8 cellular contexts compared by ENCODE assay signal in the genomic region with DNA sequence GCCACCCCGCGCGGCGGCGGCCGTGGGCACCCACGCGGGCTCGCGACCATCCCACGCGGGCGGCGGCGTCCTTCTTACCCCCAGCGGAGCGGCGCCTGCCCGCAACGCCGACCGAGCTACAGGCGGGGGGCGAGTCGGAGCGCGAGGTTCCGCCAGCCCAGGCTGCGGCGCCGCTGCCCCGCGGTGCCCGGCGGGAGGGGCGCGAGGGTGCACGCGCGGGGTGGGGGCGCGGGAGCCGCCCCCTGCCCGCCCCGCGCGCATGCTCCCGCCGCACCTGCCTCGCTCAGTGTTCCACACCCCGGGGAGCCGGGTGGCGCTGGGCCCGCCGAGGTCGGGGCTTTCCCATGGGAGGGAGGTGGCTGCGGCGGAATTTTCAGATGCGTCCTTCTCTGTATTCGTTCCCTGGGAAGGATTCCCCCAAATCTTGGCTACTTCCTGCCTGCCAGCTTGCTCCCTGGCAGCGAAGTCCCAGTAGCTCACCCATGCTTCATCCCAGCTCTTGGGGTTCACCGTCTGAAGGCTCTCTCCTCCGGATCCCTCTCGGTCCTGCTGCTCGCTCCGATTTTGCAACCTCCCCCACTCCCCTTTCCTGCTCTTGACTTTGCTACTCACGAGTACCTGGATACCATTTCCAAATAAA. TPM values are rescaled to one million over a fixed set of nuclear protein-coding genes. Genes with fewer than 3 reads are reported as not detected.
A peak's percentile ranks its signal among the peaks of the same experiment; 100 is the strongest.
DNase-seq lines count a peak whose midpoint lies in the region; ATAC-seq and TF ChIP-seq lines count a peak whose summit lies in the region.

A gene (minus strand): TSS at position 189 of the 640 bp plus-strand sequence. CDS start 103,286 bp downstream, outside the sequence.

- no peaks in the 10 kb centered on the region for H3K4me1 ChIP-seq in CD8-positive, alpha-beta T cell (ENCODE audit: insufficient read depth, low read length)
- H3K4me1 ChIP-seq in heart right ventricle (peaks cover 0 to 16% (median 9%) of the 10 kb centered on the region in 9 donors), trophoblast cell (ENCODE audit: control insufficient read depth in 1 of 2, insufficient read depth in 2 of 2, low read length in 2 of 2) (peaks cover 10 to 11% of the 10 kb centered on the region in 2 experiments)

- H3K27ac ChIP-seq in CD8-positive, alpha-beta T cell (ENCODE audit: low read depth, low read length) = no peak within 1 kb of the TSS
- peak within 1 kb of the TSS in 9 of 10 donors; percentile 54 to 88 (median 74) for H3K27ac ChIP-seq in heart right ventricle
- H3K27ac ChIP-seq in trophoblast cell (ENCODE audit: low read depth, low read length) = no peak within 1 kb of the TSS

- no peaks in the 10 kb centered on the region for H3K36me3 ChIP-seq in CD8-positive, alpha-beta T cell (ENCODE audit: insufficient read depth, low read length)
- H3K36me3 ChIP-seq in heart right ventricle = no peaks in the 10 kb centered on the region
- H3K36me3 ChIP-seq in trophoblast cell (ENCODE audit: control insufficient read depth in 1 of 2, insufficient read depth in 2 of 2, low read length in 2 of 2) = no peaks in the 10 kb centered on the region

- peak within 1 kb of the TSS; percentile 75 for H2BK12ac ChIP-seq in trophoblast cell (ENCODE audit: low read length)

- no peak within 1 kb of the TSS for H2AK5ac ChIP-seq in trophoblast cell (ENCODE audit: low read length)

- no peaks in the 10 kb centered on the region for H3K36me3 Mint-ChIP-seq in CD8-positive, alpha-beta T cell
- H3K36me3 Mint-ChIP-seq in activated CD8-positive, alpha-beta T cell treated with anti-CD3 and anti-CD28 coated beads for 36 hours (ENCODE audit: low read depth) = peaks cover 1% of the 10 kb centered on the region

- 1% methylated on average over 55 to 67 of the region's 67 CpGs for WGBS in heart right ventricle, 2 donors
- whole genome bisulfite sequencing in trophoblast cell (ENCODE audit: extremely low coverage, insufficient coverage, insufficient read length) = no CpG with 5 or more reads among the region's 67 CpGs

- peaks cover 3% of the 10 kb centered on the region for H3K79me2 ChIP-seq in trophoblast cell (ENCODE audit: control insufficient read depth, insufficient read depth, low read length, poor library complexity)

- no peak within 1 kb of the TSS for H3K27ac Mint-ChIP-seq in CD8-positive, alpha-beta T cell
- H3K27ac Mint-ChIP-seq in activated CD8-positive, alpha-beta T cell treated with anti-CD3 and anti-CD28 coated beads for 36 hours = no peak within 1 kb of the TSS

- peak within 1 kb of the TSS; percentile 60 for H3K14ac ChIP-seq in trophoblast cell (ENCODE audit: low read length)

- no peaks in the 10 kb centered on the region for H3K9me3 ChIP-seq in CD8-positive, alpha-beta T cell (ENCODE audit: low read length)
- H3K9me3 ChIP-seq in heart right ventricle = no peaks in the 10 kb centered on the region
- H3K9me3 ChIP-seq in trophoblast cell (ENCODE audit: insufficient read depth, low read depth, low read length) = peaks cover 3% of the 10 kb centered on the region

- no peak for ATAC-seq in CD8-positive, alpha-beta T cell
- ATAC-seq in GM18907 (IDR thresholded peaks at IDR 0.05; ENCODE audit: unreplicated experiment) (peak; percentile 74), HG03066 (IDR thresholded peaks at IDR 0.05; ENCODE audit: low read depth, unreplicated experiment) (peak; percentile 49), heart right ventricle (peak in 7 of 8 donors; percentile 38 to 68 (median 58))
- ATAC-seq in activated CD8-positive, alpha-beta T cell treated with anti-CD3 and anti-CD28 coated beads for 36 hours = peak; percentile 24

- peak within 1 kb of the TSS; percentile 62 for H2BK120ac ChIP-seq in trophoblast cell (ENCODE audit: insufficient read depth, low read length, poor library complexity)

- H2BK5ac ChIP-seq in trophoblast cell (ENCODE audit: low read depth, low read length, poor library complexity) = no peak within 1 kb of the TSS

- peak within 1 kb of the TSS; percentile 81 for H3K18ac ChIP-seq in trophoblast cell (ENCODE audit: low read length)

- no peak for TF ChIP-seq CTCF in CD8-positive, alpha-beta T cell (IDR thresholded peaks at IDR 0.05)
- no peak for TF ChIP-seq CTCF in activated CD8-positive, alpha-beta T cell treated with anti-CD3 and anti-CD28 coated beads for 36 hours (IDR thresholded peaks at IDR 0.05)
- no peak for TF ChIP-seq CTCF in heart right ventricle (IDR thresholded peaks at IDR 0.05)

- peak within 1 kb of the TSS; percentile 70 for H2AFZ ChIP-seq in trophoblast cell (ENCODE audit: insufficient read depth, low read length, poor library complexity)

- CTCF ChIA-PET in CD8-positive, alpha-beta T cell (lab: Charles Lee) = no interaction called here
- CTCF ChIA-PET in activated CD8-positive, alpha-beta T cell treated with anti-CD3 and anti-CD28 coated beads for 36 hours (lab: Charles Lee) = interaction anchor here (0.9 kb wide), 1 partner anchor 10 kb away, joined by 3 read pairs; no protein-coding TSS in a partner anchor

- DNase-seq in CD8-positive, alpha-beta T cell = no peak
- DNase-seq in activated CD8-positive, alpha-beta T cell treated with anti-CD3 and anti-CD28 coated beads for 36 hours = no peak
- peak; percentile 16 to 31 for DNase-seq in heart right ventricle
- peak; percentile 13 to 31 for DNase-seq in trophoblast cell
- DNase-seq in HCEC 1CT = no peak
- DNase-seq in NCI-H2227 (lab: John Stamatoyannopoulos, UW; ENCODE audit: unreplicated experiment) = no peak

- peak within 1 kb of the TSS; percentile 63 for H3K4me3 Mint-ChIP-seq in CD8-positive, alpha-beta T cell
- H3K4me3 Mint-ChIP-seq in activated CD8-positive, alpha-beta T cell treated with anti-CD3 and anti-CD28 coated beads for 36 hours = peak within 1 kb of the TSS; percentile 63

- peaks cover 3% of the 10 kb centered on the region for H3K9me3 Mint-ChIP-seq in CD8-positive, alpha-beta T cell
- peaks cover 4% of the 10 kb centered on the region for H3K9me3 Mint-ChIP-seq in activated CD8-positive, alpha-beta T cell treated with anti-CD3 and anti-CD28 coated beads for 36 hours

- peak within 1 kb of the TSS; percentile 28 for H3K9ac ChIP-seq in trophoblast cell (ENCODE audit: low read length)

- H3K4me2 ChIP-seq in trophoblast cell (ENCODE audit: low read length) = peak within 1 kb of the TSS; percentile 100

- H3K79me1 ChIP-seq in trophoblast cell (ENCODE audit: low read length) = no peaks in the 10 kb centered on the region

- intact Hi-C loops in CD8-positive, alpha-beta T cell (cut with DNase I, micrococcal nuclease) = no loop called here
- intact Hi-C loops in activated CD8-positive, alpha-beta T cell treated with anti-CD3 and anti-CD28 coated beads for 36 hours (cut with micrococcal nuclease) = no loop called here
- intact Hi-C loops in heart right ventricle (cut with DNase I) = loop anchor here in 1 of 10 donors (5.0 kb wide), 1 partner anchor 62 kb away; no protein-coding TSS in a partner anchor

- peaks cover 9% of the 10 kb centered on the region for H3K4me1 Mint-ChIP-seq in CD8-positive, alpha-beta T cell (ENCODE audit: low read depth)
- peaks cover 5% of the 10 kb centered on the region for H3K4me1 Mint-ChIP-seq in activated CD8-positive, alpha-beta T cell treated with anti-CD3 and anti-CD28 coated beads for 36 hours (ENCODE audit: low read depth)

- H3K27me3 ChIP-seq in CD8-positive, alpha-beta T cell (ENCODE audit: insufficient read depth, low read length) = no peaks in the 10 kb centered on the region
- peaks cover 8 to 28% (median 16%) of the 10 kb centered on the region in 7 donors for H3K27me3 ChIP-seq in heart right ventricle
- peaks cover 20% of the 10 kb centered on the region for H3K27me3 ChIP-seq in trophoblast cell (ENCODE audit: insufficient read depth, low read length)

- H3K23ac ChIP-seq in trophoblast cell (ENCODE audit: low read length) = no peak within 1 kb of the TSS

- peak within 1 kb of the TSS; percentile 70 for H4K8ac ChIP-seq in trophoblast cell (ENCODE audit: low read depth, low read length)

- H3K4ac ChIP-seq in trophoblast cell (ENCODE audit: low read depth, low read length) = peak within 1 kb of the TSS; percentile 50

- peak within 1 kb of the TSS; percentile 50 for H4K12ac ChIP-seq in trophoblast cell (ENCODE audit: low read depth, low read length)

- H4K91ac ChIP-seq in trophoblast cell (ENCODE audit: low read depth, low read length) = peak within 1 kb of the TSS; percentile 28

- peaks cover 22% of the 10 kb centered on the region for H3K27me3 Mint-ChIP-seq in CD8-positive, alpha-beta T cell (ENCODE audit: low read depth)
- H3K27me3 Mint-ChIP-seq in activated CD8-positive, alpha-beta T cell treated with anti-CD3 and anti-CD28 coated beads for 36 hours = peaks cover 26% of the 10 kb centered on the region

- no peak within 1 kb of the TSS for H3K4me3 ChIP-seq in CD8-positive, alpha-beta T cell (ENCODE audit: low read depth, low read length)
- H3K4me3 ChIP-seq in heart right ventricle (peak within 1 kb of the TSS; percentile 56 to 87 (median 78)), trophoblast cell (ENCODE audit: low read depth, low read length) (peak within 1 kb of the TSS; percentile 82)

- POLR2A ChIA-PET in CD8-positive, alpha-beta T cell (lab: Charles Lee) = no interaction called here
- POLR2A ChIA-PET in activated CD8-positive, alpha-beta T cell treated with anti-CD3 and anti-CD28 coated beads for 36 hours (lab: Charles Lee) = no interaction called here

RNA-seq across cellular contexts. Expression of the gene that starts here (rescaled TPM):
- under 1 TPM; 0.19 to 0.41 TPM for total RNA-seq in CD8-positive, alpha-beta T cell
- not detected for total RNA-seq in activated CD8-positive, alpha-beta T cell treated with anti-CD3 and anti-CD28 coated beads for 36 hours
- 1 to 10 TPM in 8 of 10 donors, under 1 TPM in 2; 0.79 to 3.2 (median 1.6) TPM for total RNA-seq in heart right ventricle
- under 1 TPM; 0.54 to 0.95 TPM for polyA plus RNA-seq in heart right ventricle
- polyA plus RNA-seq in trophoblast cell (2013) = 0.15 and 0.19 TPM in 2 replicates

Comparison
In these comparisons a context has a peak if more than half of its experiments do, and no peak if none do; other contexts are left out.
1. Peak in ATAC-seq in activated CD8-positive, alpha-beta T cell treated with anti-CD3 and anti-CD28 coated beads for 36 hours; RNA of the gene not detected or under 1 TPM.
2. DNase-seq: peak in heart right ventricle (2 of 2) and trophoblast cell (2 of 2); none in CD8-positive, alpha-beta T cell (0 of 7), activated CD8-positive, alpha-beta T cell treated with anti-CD3 and anti-CD28 coated beads for 36 hours (single experiment), HCEC 1CT (single experiment) and NCI-H2227 (single experiment).
3. H3K27ac ChIP-seq: peak in heart right ventricle (9 of 10); none in CD8-positive, alpha-beta T cell (single experiment) and trophoblast cell (single experiment).